Comparison of ENCODE assay signal across 33 cellular contexts in genomic region chr18:54521846-54522245, GRCh38.
"Had no signal": no experiment of that assay in that cellular context is flagged by ENCODE, and none has a peak within 500 bp of the region (broad histone marks: within the 10 kb centered on the region; RNA-seq: fewer than 3 reads in every experiment).

No MANE protein-coding gene starts in this region.

- ATAC-seq: activated naive CD4-positive, alpha-beta T cell treated with anti-CD3 and anti-CD28 coated beads, Interleukin-2, amount 50 U/mL, for 72 hours; activated naive CD8-positive, alpha-beta T cell treated with anti-CD3 and anti-CD28 coated beads, Interleukin-2, amount 50 U/mL, for 24 hours; activated T-cell treated with anti-CD3 and anti-CD28 coated beads, Interleukin-2, amount 50 U/mL, for 4 hours; activated T-helper 17 cell treated with anti-CD3 and anti-CD28 coated beads, Interleukin-2, amount 50 U/mL, for 72 hours; body of pancreas had no signal

- H3K27me3 Mint-ChIP-seq: activated naive CD8-positive, alpha-beta T cell; activated naive CD8-positive, alpha-beta T cell treated with anti-CD3 and anti-CD28 coated beads for 36 hours; activated naive CD8-positive, alpha-beta T cell treated with anti-CD3 and anti-CD28 coated beads, Interleukin-2, amount 50 U/mL, for 24 hours; activated T-cell treated with anti-CD3 and anti-CD28 coated beads, Interleukin-2, amount 50 U/mL, for 24 hours; central memory CD8-positive, alpha-beta T cell had no signal

- H3K36me3 Mint-ChIP-seq: activated naive CD4-positive, alpha-beta T cell treated with anti-CD3 and anti-CD28 coated beads, Interleukin-2, amount 10 ng/mL, durations not matched to agents 7 days and 5 days; activated naive CD4-positive, alpha-beta T cell treated with anti-CD3 and anti-CD28 coated beads, Interleukin-2, amount 50 U/mL, for 24 hours; activated naive CD4-positive, alpha-beta T cell treated with anti-CD3 and anti-CD28 coated beads, Interleukin-2, amount 50 U/mL, for 72 hours; activated naive CD8-positive, alpha-beta T cell; activated naive CD8-positive, alpha-beta T cell treated with anti-CD3 and anti-CD28 coated beads for 36 hours; activated naive CD8-positive, alpha-beta T cell treated with anti-CD3 and anti-CD28 coated beads, Interleukin-2, amount 10 ng/mL, durations not matched to agents 7 days and 5 days; brain had no signal

- H3K4me3 Mint-ChIP-seq: activated naive CD4-positive, alpha-beta T cell treated with anti-CD3 and anti-CD28 coated beads for 36 hours; activated naive CD4-positive, alpha-beta T cell treated with anti-CD3 and anti-CD28 coated beads, Interleukin-2, amount 10 ng/mL, durations not matched to agents 7 days and 5 days; activated naive CD4-positive, alpha-beta T cell treated with anti-CD3 and anti-CD28 coated beads, Interleukin-2, amount 50 U/mL, for 24 hours; activated naive CD8-positive, alpha-beta T cell; activated naive CD8-positive, alpha-beta T cell treated with anti-CD3 and anti-CD28 coated beads for 36 hours; activated naive CD8-positive, alpha-beta T cell treated with anti-CD3 and anti-CD28 coated beads, Interleukin-2, amount 10 ng/mL, durations not matched to agents 7 days and 5 days; activated naive CD8-positive, alpha-beta T cell treated with anti-CD3 and anti-CD28 coated beads, Interleukin-2, amount 50 U/mL, for 24 hours; activated T-cell treated with anti-CD3 and anti-CD28 coated beads, Interleukin-2, amount 50 U/mL, for 24 hours; activated T-cell treated with anti-CD3 and anti-CD28 coated beads, Interleukin-2, amount 50 U/mL, for 4 hours; activated T-helper 1 cell treated with anti-CD3 and anti-CD28 coated beads, Interleukin-12 subunit alpha, Interleukin-12 subunit beta, Interleukin-2, Interleukin-4 antibody, amounts not matched to agents 30 ng/mL and 10 ng/mL and 1 ng/mL, durations not matched to agents 14 hours and 24 hours and 36 hours; activated T-helper 17 cell treated with anti-CD3 and anti-CD28 coated beads, Interleukin-2, amount 50 U/mL, for 72 hours; brain; central memory CD8-positive, alpha-beta T cell had no signal

- DNase-seq: activated effector memory CD4-positive, alpha-beta T cell treated with anti-CD3 and anti-CD28 coated beads, Interleukin-2, amount 50 U/mL, for 16 hours; activated effector memory CD4-positive, alpha-beta T cell treated with Interleukin-2 at 50 U/mL for 16 hours; activated gamma-delta T cell; activated gamma-delta T cell treated with Interleukin-2 at 50 U/mL for 16 hours; activated naive CD4-positive, alpha-beta T cell; activated naive CD4-positive, alpha-beta T cell treated with anti-CD3 and anti-CD28 coated beads for 36 hours; activated naive CD4-positive, alpha-beta T cell treated with anti-CD3 and anti-CD28 coated beads, Interleukin-2, amount 10 ng/mL, durations not matched to agents 7 days and 5 days; activated naive CD4-positive, alpha-beta T cell treated with anti-CD3 and anti-CD28 coated beads, Interleukin-2, amount 50 U/mL, for 16 hours; activated naive CD4-positive, alpha-beta T cell treated with Interleukin-2 at 50 U/mL for 16 hours; activated naive CD8-positive, alpha-beta T cell treated with anti-CD3 and anti-CD28 coated beads for 36 hours; activated naive CD8-positive, alpha-beta T cell treated with anti-CD3 and anti-CD28 coated beads, Interleukin-2, amount 10 ng/mL, durations not matched to agents 7 days and 5 days; activated naive CD8-positive, alpha-beta T cell treated with anti-CD3 and anti-CD28 coated beads, Interleukin-2, amount 50 U/mL, for 24 hours; activated T-cell treated with anti-CD3 and anti-CD28 coated beads for 4 hours; activated T-cell treated with anti-CD3 and anti-CD28 coated beads, Interleukin-2, amount 50 U/mL, for 1 hour; activated T-cell treated with anti-CD3 and anti-CD28 coated beads, Interleukin-2, amount 50 U/mL, for 24 hours; activated T-cell treated with anti-CD3 and anti-CD28 coated beads, Interleukin-2, amount 50 U/mL, for 4 hours; adrenal gland; amniotic stem cell; amygdala; anterior cingulate cortex; aorta; body of pancreas; brain microvascular endothelial cell; central memory CD4-positive, alpha-beta T cell; cerebellar nuclear complex had no signal

- H3K9me3 Mint-ChIP-seq: activated naive CD4-positive, alpha-beta T cell treated with anti-CD3 and anti-CD28 coated beads for 36 hours; activated naive CD4-positive, alpha-beta T cell treated with anti-CD3 and anti-CD28 coated beads, Interleukin-2, amount 10 ng/mL, durations not matched to agents 7 days and 5 days; activated naive CD4-positive, alpha-beta T cell treated with anti-CD3 and anti-CD28 coated beads, Interleukin-2, amount 50 U/mL, for 24 hours; activated naive CD4-positive, alpha-beta T cell treated with anti-CD3 and anti-CD28 coated beads, Interleukin-2, amount 50 U/mL, for 72 hours; activated naive CD8-positive, alpha-beta T cell treated with anti-CD3 and anti-CD28 coated beads for 36 hours; activated naive CD8-positive, alpha-beta T cell treated with anti-CD3 and anti-CD28 coated beads, Interleukin-2, amount 10 ng/mL, durations not matched to agents 7 days and 5 days; activated naive CD8-positive, alpha-beta T cell treated with anti-CD3 and anti-CD28 coated beads, Interleukin-2, amount 50 U/mL, for 24 hours; activated T-cell treated with anti-CD3 and anti-CD28 coated beads, Interleukin-2, amount 50 U/mL, for 24 hours; activated T-cell treated with anti-CD3 and anti-CD28 coated beads, Interleukin-2, amount 50 U/mL, for 4 hours; activated T-helper 1 cell treated with anti-CD3 and anti-CD28 coated beads, Interleukin-12 subunit alpha, Interleukin-12 subunit beta, Interleukin-2, Interleukin-4 antibody, amounts not matched to agents 30 ng/mL and 10 ng/mL and 1 ng/mL, durations not matched to agents 14 hours and 24 hours and 36 hours; activated T-helper 17 cell treated with anti-CD3 and anti-CD28 coated beads, Interleukin-2, amount 50 U/mL, for 72 hours; activated T-helper 2 cell treated with anti-CD3 and anti-CD28 coated beads, Interferon-gamma antibody, Interleukin-2, Interleukin-4, amounts not matched to agents 10 μg/mL and 5 μg/mL and 100 μg/mL, durations not matched to agents 14 hours and 24 hours and 36 hours; brain; central memory CD8-positive, alpha-beta T cell had no signal

- H3K27ac Mint-ChIP-seq: activated naive CD4-positive, alpha-beta T cell treated with anti-CD3 and anti-CD28 coated beads for 36 hours; activated naive CD4-positive, alpha-beta T cell treated with anti-CD3 and anti-CD28 coated beads, Interleukin-2, amount 10 ng/mL, durations not matched to agents 7 days and 5 days; activated naive CD4-positive, alpha-beta T cell treated with anti-CD3 and anti-CD28 coated beads, Interleukin-2, amount 50 U/mL, for 24 hours; activated naive CD4-positive, alpha-beta T cell treated with anti-CD3 and anti-CD28 coated beads, Interleukin-2, amount 50 U/mL, for 72 hours; activated naive CD8-positive, alpha-beta T cell; activated naive CD8-positive, alpha-beta T cell treated with anti-CD3 and anti-CD28 coated beads for 36 hours; activated naive CD8-positive, alpha-beta T cell treated with anti-CD3 and anti-CD28 coated beads, Interleukin-2, amount 10 ng/mL, durations not matched to agents 7 days and 5 days; activated naive CD8-positive, alpha-beta T cell treated with anti-CD3 and anti-CD28 coated beads, Interleukin-2, amount 50 U/mL, for 24 hours; activated T-cell treated with anti-CD3 and anti-CD28 coated beads, Interleukin-2, amount 50 U/mL, for 24 hours; activated T-helper 1 cell treated with anti-CD3 and anti-CD28 coated beads, Interleukin-12 subunit alpha, Interleukin-12 subunit beta, Interleukin-2, Interleukin-4 antibody, amounts not matched to agents 30 ng/mL and 10 ng/mL and 1 ng/mL, durations not matched to agents 14 hours and 24 hours and 36 hours; activated T-helper 17 cell treated with anti-CD3 and anti-CD28 coated beads, Interleukin-2, amount 50 U/mL, for 72 hours; activated T-helper 2 cell treated with anti-CD3 and anti-CD28 coated beads, Interferon-gamma antibody, Interleukin-2, Interleukin-4, amounts not matched to agents 10 μg/mL and 5 μg/mL and 100 μg/mL, durations not matched to agents 14 hours and 24 hours and 36 hours; brain had no signal

- H3K4me1 Mint-ChIP-seq: activated naive CD4-positive, alpha-beta T cell treated with anti-CD3 and anti-CD28 coated beads, Interleukin-2, amount 10 ng/mL, durations not matched to agents 7 days and 5 days; activated naive CD4-positive, alpha-beta T cell treated with anti-CD3 and anti-CD28 coated beads, Interleukin-2, amount 50 U/mL, for 24 hours; activated naive CD8-positive, alpha-beta T cell treated with anti-CD3 and anti-CD28 coated beads for 36 hours; activated naive CD8-positive, alpha-beta T cell treated with anti-CD3 and anti-CD28 coated beads, Interleukin-2, amount 50 U/mL, for 24 hours; activated T-helper 17 cell treated with anti-CD3 and anti-CD28 coated beads, Interleukin-2, amount 50 U/mL, for 72 hours; brain; central memory CD8-positive, alpha-beta T cell had no signal
